In the genomic region with DNA sequence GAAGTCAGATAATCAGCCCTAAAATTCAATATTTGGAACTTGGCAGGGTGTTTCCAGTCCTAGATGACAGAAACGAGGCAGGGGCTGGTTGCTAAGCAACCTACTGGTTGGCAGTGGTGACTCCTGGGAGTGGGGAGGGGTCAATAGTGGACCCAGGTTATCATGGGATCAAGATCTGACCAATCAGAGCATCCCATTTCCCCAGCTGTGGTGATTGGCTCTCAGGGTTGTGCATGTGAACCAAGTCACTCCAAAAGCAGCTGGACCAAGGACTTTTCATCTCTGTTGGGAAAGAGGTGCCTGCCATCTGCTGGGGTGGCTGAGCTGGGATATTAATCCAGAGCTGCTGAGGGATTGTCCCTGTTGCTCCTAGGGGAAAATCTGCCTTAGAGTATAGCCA, we compare ENCODE assay signal across 15 cellular contexts.
DNase-seq lines count a peak whose midpoint lies in the region; TF ChIP-seq lines count a peak whose summit lies in the region.
"Had no signal": no experiment of that assay in that cellular context is flagged by ENCODE, and none has a peak within 500 bp of the region (broad histone marks: within the 10 kb centered on the region; RNA-seq: fewer than 3 reads in every experiment).

No MANE protein-coding gene starts in this region.

- no peak for TF ChIP-seq EP300 in stomach (IDR thresholded peaks at IDR 0.05)

- peak; percentile 77 for DNase-seq in ELF-1 (ENCODE audit: low read depth, low spot score)
- peak; percentile 48 for DNase-seq in M059J (ENCODE audit: low read depth)
- DNase-seq in SK-N-DZ (ENCODE audit: low spot score), result peak; percentile 76
- peak; percentile 78 for DNase-seq in iPS-NIHi7 (ENCODE audit: extremely low spot score)
- no peak for DNase-seq in activated gamma-delta T cell (lab: John Stamatoyannopoulos, UW)
- no peak for DNase-seq in Peyer's patch
- DNase-seq in stomach, result no peak
- DNase-seq: activated CD8-positive, alpha-beta T cell treated with anti-CD3 and anti-CD28 coated beads for 36 hours; activated naive CD4-positive, alpha-beta T cell treated with anti-CD3 and anti-CD28 coated beads for 36 hours; central memory CD4-positive, alpha-beta T cell; NCI-H1105; PC-3; T1000; transverse colon had no signal

- 8 to 27% (median 8%) methylated on average over 1 of the region's 1 CpG for WGBS in stomach, 5 donors

- H3K4me3 ChIP-seq in Peyer's patch (no peak overlapping the region), stomach (no peak overlapping the region)
- H3K4me3 ChIP-seq: transverse colon had no signal

- H3K27ac ChIP-seq in Peyer's patch (no peak overlapping the region), stomach (no peak overlapping the region)
- H3K27ac ChIP-seq: epithelial cell of prostate, transverse colon had no signal

- no peak for TF ChIP-seq CTCF in Peyer's patch (IDR thresholded peaks at IDR 0.05)
- TF ChIP-seq CTCF in stomach (IDR thresholded peaks at IDR 0.05), result no peak

- TF ChIP-seq POLR2A in Peyer's patch (IDR thresholded peaks at IDR 0.05) (no peak), stomach (IDR thresholded peaks at IDR 0.05) (no peak)

- H3K36me3 ChIP-seq in Peyer's patch (no peaks in the 10 kb centered on the region), stomach (no peaks in the 10 kb centered on the region)
- H3K36me3 ChIP-seq: transverse colon had no signal

- intact Hi-C loops in stomach (cut with DNase I; ENCODE audit: low total_unique reads), result no loop called here

- H3K4me1 ChIP-seq in Peyer's patch, result no peaks in the 10 kb centered on the region
- peaks cover 0 to 11% (median 0%) of the 10 kb centered on the region in 4 donors for H3K4me1 ChIP-seq in stomach
- H3K4me1 ChIP-seq: transverse colon had no signal

- H3K27me3 ChIP-seq in Peyer's patch, result no peaks in the 10 kb centered on the region
- peaks cover 0 to 14% (median 0%) of the 10 kb centered on the region in 3 donors for H3K27me3 ChIP-seq in stomach

- no peaks in the 10 kb centered on the region for H3K9me3 ChIP-seq in Peyer's patch
- no peaks in the 10 kb centered on the region for H3K9me3 ChIP-seq in stomach
- H3K9me3 ChIP-seq: transverse colon had no signal

Comparison
In these comparisons a context has a peak if more than half of its experiments do, and no peak if none do; other contexts are left out.
1. DNase-seq: peak in ELF-1 (single experiment), M059J (single experiment), SK-N-DZ (single experiment) and iPS-NIHi7 (single experiment); none in activated gamma-delta T cell (single experiment), Peyer's patch (0 of 3) and stomach (single experiment).